8 cellular contexts compared by ENCODE assay signal in genomic region chr12:109053382-109054123, GRCh38. TPM values are rescaled to one million over a fixed set of nuclear protein-coding genes. Genes with fewer than 3 reads are reported as not detected.
DNase-seq lines count a peak whose midpoint lies in the region; ATAC-seq and TF ChIP-seq lines count a peak whose summit lies in the region.

No MANE protein-coding gene starts in this region.

- intact Hi-C loops in sigmoid colon (cut with DNase I): loop anchor here (2.0 to 5.0 kb wide), 3 partner anchors 39 to 491 kb away; partner anchors contain the start of genes ALKBH2, ISCU and SART3

- H3K9me3 Mint-ChIP-seq in activated CD8-positive, alpha-beta memory T cell treated with anti-CD3 and anti-CD28 coated beads, Interleukin-2, amount 10 ng/mL, durations not matched to agents 7 days and 5 days (ENCODE audit: low read depth): no peaks in the 10 kb centered on the region

- no peaks in the 10 kb centered on the region for H3K27me3 ChIP-seq in gastroesophageal sphincter
- H3K27me3 ChIP-seq in sigmoid colon: no peaks in the 10 kb centered on the region

- peak overlapping the region; percentile 75 to 88 for H3K4me3 ChIP-seq in gastroesophageal sphincter
- peak overlapping the region; percentile 74 to 99 (median 96) for H3K4me3 ChIP-seq in sigmoid colon

- no peaks in the 10 kb centered on the region for H3K9me3 ChIP-seq in gastroesophageal sphincter
- no peaks in the 10 kb centered on the region for H3K9me3 ChIP-seq in sigmoid colon

- H3K27ac Mint-ChIP-seq in activated CD8-positive, alpha-beta memory T cell treated with anti-CD3 and anti-CD28 coated beads, Interleukin-2, amount 10 ng/mL, durations not matched to agents 7 days and 5 days: peak overlapping the region; percentile 96

- TF ChIP-seq EP300 in gastroesophageal sphincter (IDR thresholded peaks at IDR 0.05) (no peak), sigmoid colon (IDR thresholded peaks at IDR 0.05) (no peak)

- peak; percentile 14 for DNase-seq in activated gamma-delta T cell treated with Interleukin-2 at 50 U/mL for 16 hours
- no peak for DNase-seq in activated gamma-delta T cell (lab: John Stamatoyannopoulos, UW)
- peak; percentile 60 for DNase-seq in activated CD8-positive, alpha-beta memory T cell treated with anti-CD3 and anti-CD28 coated beads, Interleukin-2, amount 10 ng/mL, durations not matched to agents 7 days and 5 days
- no peak for DNase-seq in sigmoid colon
- no peak for DNase-seq in NCI-H226
- no peak for DNase-seq in NCI-H1694 (lab: John Stamatoyannopoulos, UW)

- 11 to 36% methylated on average over 8 of the region's 9 CpGs for WGBS in gastroesophageal sphincter (ENCODE audit: low coverage in 1 of 2), 2 donors
- WGBS in sigmoid colon, 2 donors: 4 to 12% methylated on average over 9 of the region's 9 CpGs

- H3K4me3 Mint-ChIP-seq in activated CD8-positive, alpha-beta memory T cell treated with anti-CD3 and anti-CD28 coated beads, Interleukin-2, amount 10 ng/mL, durations not matched to agents 7 days and 5 days: peak overlapping the region; percentile 88

- H3K27ac ChIP-seq in gastroesophageal sphincter (peak overlapping the region in 3 of 4 donors; percentile 79 to 85 (median 84)), sigmoid colon (peak overlapping the region; percentile 14 to 88 (median 86))

- ATAC-seq in HG03565 (IDR thresholded peaks at IDR 0.05; ENCODE audit: unreplicated experiment): peak; percentile 55
- ATAC-seq in activated CD8-positive, alpha-beta memory T cell treated with anti-CD3 and anti-CD28 coated beads, Interleukin-2, amount 10 ng/mL, durations not matched to agents 7 days and 5 days: peak; percentile 69
- ATAC-seq in gastroesophageal sphincter: no peak

- peaks cover 2 to 25% (median 9%) of the 10 kb centered on the region in 3 donors for H3K4me1 ChIP-seq in gastroesophageal sphincter
- peaks cover 0 to 19% (median 15%) of the 10 kb centered on the region in 4 donors for H3K4me1 ChIP-seq in sigmoid colon

- TF ChIP-seq POLR2A in gastroesophageal sphincter (IDR thresholded peaks at IDR 0.05) (no peak), sigmoid colon (IDR thresholded peaks at IDR 0.05) (no peak)

- CTCF ChIA-PET in activated CD8-positive, alpha-beta memory T cell treated with anti-CD3 and anti-CD28 coated beads, Interleukin-2, amount 10 ng/mL, durations not matched to agents 7 days and 5 days (lab: Charles Lee): interaction anchor here (1.2 to 1.9 kb wide), 4 partner anchors 39 to 435 kb away, joined by 5 to 8 read pairs (median 6); partner anchors contain the start of gene ALKBH2

- H3K27me3 Mint-ChIP-seq in activated CD8-positive, alpha-beta memory T cell treated with anti-CD3 and anti-CD28 coated beads, Interleukin-2, amount 10 ng/mL, durations not matched to agents 7 days and 5 days: no peaks in the 10 kb centered on the region

- H3K36me3 Mint-ChIP-seq in activated CD8-positive, alpha-beta memory T cell treated with anti-CD3 and anti-CD28 coated beads, Interleukin-2, amount 10 ng/mL, durations not matched to agents 7 days and 5 days: peaks cover 3% of the 10 kb centered on the region

- TF ChIP-seq CTCF in gastroesophageal sphincter (IDR thresholded peaks at IDR 0.05) (no peak), sigmoid colon (IDR thresholded peaks at IDR 0.05) (no peak)

- peaks cover 0 to 15% of the 10 kb centered on the region in 2 donors for H3K36me3 ChIP-seq in gastroesophageal sphincter
- H3K36me3 ChIP-seq in sigmoid colon: peaks cover 0 to 18% (median 5%) of the 10 kb centered on the region in 4 donors

- peaks cover 19% of the 10 kb centered on the region for H3K4me1 Mint-ChIP-seq in activated CD8-positive, alpha-beta memory T cell treated with anti-CD3 and anti-CD28 coated beads, Interleukin-2, amount 10 ng/mL, durations not matched to agents 7 days and 5 days

RNA-seq across cellular contexts. Expression of gene USP30, which starts 1.2 kb away (rescaled TPM):
- 1 to 10 TPM; 5.9 to 8.7 TPM for total RNA-seq in activated CD8-positive, alpha-beta memory T cell treated with anti-CD3 and anti-CD28 coated beads, Interleukin-2, amount 10 ng/mL, durations not matched to agents 7 days and 5 days
- total RNA-seq in gastroesophageal sphincter (10 to 100 TPM; 10.5 to 15.4 (median 14.2) TPM), sigmoid colon (10 to 100 TPM in 3 of 4 donors, 1 to 10 TPM in 1; 9.8 to 15.2 (median 13.1) TPM)
- polyA plus RNA-seq in sigmoid colon: 1 to 10 TPM; 6.0 to 9.3 (median 7.8) TPM

RNA-seq across cellular contexts. Expression of gene SVOP, which starts 32.7 kb away (rescaled TPM):
- total RNA-seq in activated CD8-positive, alpha-beta memory T cell treated with anti-CD3 and anti-CD28 coated beads, Interleukin-2, amount 10 ng/mL, durations not matched to agents 7 days and 5 days: not detected
- total RNA-seq in gastroesophageal sphincter: under 1 TPM in 3 of 4 donors, not detected in 1; 0.07 to 0.13 (median 0.08) TPM
- 1 to 10 TPM in 1 of 4 donors, under 1 TPM in 3; 0.49 to 1.1 (median 0.75) TPM for total RNA-seq in sigmoid colon
- polyA plus RNA-seq in sigmoid colon: under 1 TPM in 1 of 3 donors, not detected in 2; 0.23 TPM

RNA-seq across cellular contexts. Expression of gene ALKBH2, which starts 39.7 kb away (rescaled TPM):
- 10 to 100 TPM; 14.0 to 17.2 TPM for total RNA-seq in activated CD8-positive, alpha-beta memory T cell treated with anti-CD3 and anti-CD28 coated beads, Interleukin-2, amount 10 ng/mL, durations not matched to agents 7 days and 5 days
- 10 to 100 TPM; 13.5 to 21.9 (median 16.9) TPM for total RNA-seq in gastroesophageal sphincter
- total RNA-seq in sigmoid colon: 10 to 100 TPM; 11.6 to 29.3 (median 16.5) TPM
- polyA plus RNA-seq in sigmoid colon: 10 to 100 TPM in 2 of 3 donors, 1 to 10 TPM in 1; 5.3 to 17.9 (median 14.4) TPM

RNA-seq across cellular contexts. Expression of gene UNG, which starts 43.8 kb away (rescaled TPM):
- 10 to 100 TPM; 53.7 to 75.6 TPM for total RNA-seq in activated CD8-positive, alpha-beta memory T cell treated with anti-CD3 and anti-CD28 coated beads, Interleukin-2, amount 10 ng/mL, durations not matched to agents 7 days and 5 days
- total RNA-seq in gastroesophageal sphincter (10 to 100 TPM; 12.1 to 18.2 (median 17.3) TPM), sigmoid colon (10 to 100 TPM; 11.9 to 17.1 (median 12.1) TPM)
- polyA plus RNA-seq in sigmoid colon: 10 to 100 TPM; 27.0 to 34.8 (median 28.9) TPM

Comparison
In these comparisons a context has a peak if more than half of its experiments do, and no peak if none do; other contexts are left out.
1. DNase-seq: peak in activated gamma-delta T cell treated with Interleukin-2 at 50 U/mL for 16 hours (single experiment) and activated CD8-positive, alpha-beta memory T cell treated with anti-CD3 and anti-CD28 coated beads, Interleukin-2, amount 10 ng/mL, durations not matched to agents 7 days and 5 days (single experiment); none in activated gamma-delta T cell (single experiment), sigmoid colon (single experiment), NCI-H226 (single experiment) and NCI-H1694 (single experiment).